Comparison of ENCODE assay signal across 13 cellular contexts in genomic region chr14:56659361-56659760, GRCh38.
DNase-seq lines count a peak whose midpoint lies in the region; TF ChIP-seq lines count a peak whose summit lies in the region.
"Had no signal": no experiment of that assay in that cellular context is flagged by ENCODE, and none has a peak within 500 bp of the region (broad histone marks: within the 10 kb centered on the region; RNA-seq: fewer than 3 reads in every experiment).

No MANE protein-coding gene starts in this region.

- peak; percentile 57 for DNase-seq in ELF-1 (ENCODE audit: low read depth, low spot score)
- peak; percentile 19 for DNase-seq in HuH-7 (ENCODE audit: low spot score)
- DNase-seq in endodermal cell, result peak; percentile 91
- DNase-seq in posterior vena cava (ENCODE audit: low spot score), result peak; percentile 65
- no peak for DNase-seq in superior temporal gyrus (ENCODE audit: extremely low spot score)
- DNase-seq in RKO (ENCODE audit: low spot score), result no peak
- no peak for DNase-seq in adrenal gland
- DNase-seq: GOT3, Peyer's patch, Right ventricle myocardium superior had no signal

- peak overlapping the region; percentile 98 for H3K27ac Mint-ChIP-seq in endodermal cell
- H3K27ac Mint-ChIP-seq: HFFc6, IgD-negative memory B cell had no signal

- H3K9me3 Mint-ChIP-seq in endodermal cell, result peaks cover under 1% of the 10 kb centered on the region
- H3K9me3 Mint-ChIP-seq: HFFc6, IgD-negative memory B cell had no signal

- no peaks in the 10 kb centered on the region for H3K9me3 ChIP-seq in endodermal cell (ENCODE audit: control insufficient read depth, low read length)
- H3K9me3 ChIP-seq in adrenal gland (replicated peaks in 1 of 3), result no peaks in the 10 kb centered on the region
- H3K9me3 ChIP-seq: Peyer's patch had no signal

- H3K9ac ChIP-seq in endodermal cell (ENCODE audit: extremely low read depth, low read length, poor library complexity, severe bottlenecking), result peak overlapping the region; percentile 37

- H3K27me3 Mint-ChIP-seq in endodermal cell (ENCODE audit: insufficient read depth), result no peaks in the 10 kb centered on the region
- H3K27me3 Mint-ChIP-seq: IgD-negative memory B cell had no signal

- H3K27me3 ChIP-seq in endodermal cell (ENCODE audit: control insufficient read depth, insufficient read depth, low read length, poor library complexity, severe bottlenecking) (no peaks in the 10 kb centered on the region), adrenal gland (no peaks in the 10 kb centered on the region)
- H3K27me3 ChIP-seq: Peyer's patch had no signal

- H3K4me3 Mint-ChIP-seq in endodermal cell, result no peak overlapping the region
- H3K4me3 Mint-ChIP-seq: HFFc6, IgD-negative memory B cell had no signal

- H3K27ac ChIP-seq in endodermal cell (ENCODE audit: low read depth, low read length) (no peak overlapping the region), adrenal gland (no peak overlapping the region)
- H3K27ac ChIP-seq: Peyer's patch had no signal

- H3K4me3 ChIP-seq in endodermal cell (ENCODE audit: low read length) (peak overlapping the region; percentile 51), adrenal gland (no peak overlapping the region)
- H3K4me3 ChIP-seq: GM12878, Peyer's patch had no signal

- peaks cover 9% of the 10 kb centered on the region for H3K36me3 ChIP-seq in endodermal cell (ENCODE audit: control insufficient read depth, insufficient read depth, low read length)
- H3K36me3 ChIP-seq in adrenal gland (replicated peaks in 1 of 2), result no peaks in the 10 kb centered on the region
- H3K36me3 ChIP-seq: Peyer's patch had no signal

- peaks cover 58% of the 10 kb centered on the region for H3K4me1 Mint-ChIP-seq in endodermal cell
- H3K4me1 Mint-ChIP-seq: IgD-negative memory B cell had no signal

- no peak for TF ChIP-seq CTCF in endodermal cell (conservative IDR thresholded peaks at IDR 0.05)
- TF ChIP-seq CTCF in adrenal gland (IDR thresholded peaks at IDR 0.05), result no peak

- no peak for TF ChIP-seq POLR2A in adrenal gland (IDR thresholded peaks at IDR 0.05)

- intact Hi-C loops in posterior vena cava (cut with DNase I), result no loop called here
- intact Hi-C loops in adrenal gland (cut with DNase I), result no loop called here

- 2 to 10% methylated on average over 4 to 8 of the region's 8 CpGs for WGBS in endodermal cell (ENCODE audit: insufficient coverage in 1 of 2, insufficient read length in 1 of 2), 2 experiments
- WGBS in adrenal gland, 4 donors, result 42 to 53% (median 50%) methylated on average over 5 to 8 of the region's 8 CpGs

- no peaks in the 10 kb centered on the region for H3K36me3 Mint-ChIP-seq in endodermal cell (ENCODE audit: low read depth)
- H3K36me3 Mint-ChIP-seq: IgD-negative memory B cell had no signal

- peaks cover 17% of the 10 kb centered on the region for H3K4me1 ChIP-seq in endodermal cell (ENCODE audit: control insufficient read depth, insufficient read depth, low read length)
- no peaks in the 10 kb centered on the region for H3K4me1 ChIP-seq in adrenal gland (replicated peaks in 1 of 2)
- H3K4me1 ChIP-seq: Peyer's patch had no signal

Comparison
In these comparisons a context has a peak if more than half of its experiments do, and no peak if none do; other contexts are left out.
1. DNase-seq: peak in ELF-1 (single experiment), HuH-7 (single experiment), endodermal cell (single experiment) and posterior vena cava (single experiment); none in superior temporal gyrus (single experiment), RKO (single experiment) and adrenal gland (0 of 7).